8 cellular contexts compared by ENCODE assay signal in the genomic region with DNA sequence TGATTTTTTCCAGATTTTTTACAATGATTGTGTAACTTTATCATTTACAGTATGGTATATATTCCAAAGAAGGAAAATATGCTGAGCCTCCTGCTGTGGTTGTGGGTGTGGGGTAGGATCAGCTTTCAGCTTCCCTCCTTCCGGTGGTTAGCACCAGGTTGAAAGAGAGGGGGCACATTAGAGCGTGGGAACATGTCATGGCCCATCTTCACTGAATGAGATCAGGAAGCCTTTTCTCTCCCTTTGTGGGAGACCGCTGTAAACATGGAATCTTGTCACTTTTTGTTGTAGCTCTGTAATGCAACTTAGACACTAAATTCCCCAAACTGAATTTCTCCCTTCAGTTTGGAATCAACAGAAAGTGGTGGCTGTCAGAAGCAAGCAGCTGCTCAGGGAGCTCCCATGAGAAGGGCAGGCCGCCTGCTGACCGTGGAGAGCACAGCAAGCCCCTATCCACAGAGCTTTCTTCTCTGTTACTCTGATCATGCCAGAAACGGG.
DNase-seq lines count a peak whose midpoint lies in the region; ATAC-seq, FAIRE-seq and TF ChIP-seq lines count a peak whose summit lies in the region.

No MANE protein-coding gene starts in this region.

- 52 to 55% (median 55%) methylated on average over 6 of the region's 6 CpGs for WGBS in ovary, 3 donors

- TF ChIP-seq EP300 in ovary (IDR thresholded peaks at IDR 0.05): no peak

- no peak for FAIRE-seq in RCC 7860 (lab: Jason Lieb, UNC)

- no peak for TF ChIP-seq POLR2A in ovary (IDR thresholded peaks at IDR 0.05)

- no peaks in the 10 kb centered on the region for H3K9me3 ChIP-seq in lower lobe of right lung
- H3K9me3 ChIP-seq in ovary: no peaks in the 10 kb centered on the region

- H3K4me3 ChIP-seq in Jurkat, Clone E6-1 (ENCODE audit: low read length): no peak overlapping the region; the same call in 1 of the 2 replicates
- no peak overlapping the region for H3K4me3 ChIP-seq in choroid plexus epithelial cell (ENCODE audit: low read depth, low read length)
- H3K4me3 ChIP-seq in lower lobe of right lung: no peak overlapping the region
- no peak overlapping the region for H3K4me3 ChIP-seq in ovary

- H3K27me3 ChIP-seq in lower lobe of right lung (ENCODE audit: low read depth) (no peaks in the 10 kb centered on the region), ovary (no peaks in the 10 kb centered on the region)

- intact Hi-C loops in lower lobe of right lung (cut with DNase I) (no loop called here), ovary (cut with DNase I) (loop anchor here in 3 of 4 donors (10.0 kb wide), 3 partner anchors 283 to 917 kb away; partner anchors contain the start of gene TMEM158 (in 1 of the 3))

- H3K36me3 ChIP-seq in lower lobe of right lung: peaks cover under 1% of the 10 kb centered on the region
- H3K36me3 ChIP-seq in ovary: no peaks in the 10 kb centered on the region

- peak overlapping the region; percentile 27 for H3K27ac ChIP-seq in lower lobe of right lung
- H3K27ac ChIP-seq in ovary: no peak overlapping the region

- peak; percentile 33 for DNase-seq in Ammon's horn (ENCODE audit: low spot score)
- DNase-seq in Jurkat, Clone E6-1 (ENCODE audit: low read depth, low spot score): peak; percentile 85
- peak; percentile 94 for DNase-seq in choroid plexus epithelial cell (ENCODE audit: low read depth)
- no peak for DNase-seq in lower lobe of right lung
- no peak for DNase-seq in ovary
- no peak for DNase-seq in stimulated activated CD8-positive, alpha-beta memory T cell treated with anti-CD3 and anti-CD28 coated beads, Interleukin-4, amount 100 ng/mL, for 48 hours
- DNase-seq in RCC 7860 (ENCODE audit: low spot score): no peak

- no peak for ATAC-seq in lower lobe of right lung
- ATAC-seq in HG02642 (IDR thresholded peaks at IDR 0.05; ENCODE audit: poor library complexity, unreplicated experiment): no peak

- H3K4me1 ChIP-seq in lower lobe of right lung: peaks cover 31% of the 10 kb centered on the region
- H3K4me1 ChIP-seq in ovary (ENCODE audit: insufficient read depth): no peaks in the 10 kb centered on the region

- TF ChIP-seq CTCF in choroid plexus epithelial cell (conservative IDR thresholded peaks at IDR 0.05; ENCODE audit: low read depth, low read length): peak; percentile 84
- peak; percentile 35 for TF ChIP-seq CTCF in lower lobe of right lung (IDR thresholded peaks at IDR 0.05)
- TF ChIP-seq CTCF in ovary (IDR thresholded peaks at IDR 0.05): no peak

Comparison
In these comparisons a context has a peak if more than half of its experiments do, and no peak if none do; other contexts are left out.
1. DNase-seq: peak in Ammon's horn (single experiment), Jurkat, Clone E6-1 (single experiment) and choroid plexus epithelial cell (single experiment); none in lower lobe of right lung (single experiment), ovary (0 of 5), stimulated activated CD8-positive, alpha-beta memory T cell treated with anti-CD3 and anti-CD28 coated beads, Interleukin-4, amount 100 ng/mL, for 48 hours (single experiment) and RCC 7860 (single experiment).
2. CTCF ChIP-seq: peak in choroid plexus epithelial cell (single experiment) and lower lobe of right lung (single experiment); none in ovary (0 of 3).